Comparison of ENCODE assay signal across 28 cellular contexts in genomic region chr10:75575940-75576339, GRCh38.
"Had no signal": no experiment of that assay in that cellular context is flagged by ENCODE, and none has a peak within 500 bp of the region (broad histone marks: within the 10 kb centered on the region; RNA-seq: fewer than 3 reads in every experiment).

No MANE protein-coding gene starts in this region.

- H3K4me1 Mint-ChIP-seq: naive thymus-derived CD8-positive, alpha-beta T cell; neural crest cell; stimulated activated effector memory CD8-positive, alpha-beta T cell treated with anti-CD3 and anti-CD28 coated beads, Interleukin-12 subunit alpha, Interleukin-12 subunit beta, amount 100 ng/mL, for 72 hours; stimulated activated naive B cell treated with anti-CD40 and anti-IgM and Interleukin-4, amounts not matched to agents 10 μg/mL and 1 μg/mL and 100 μg/mL, for 72 hours had no signal

- ATAC-seq: naive thymus-derived CD8-positive, alpha-beta T cell; natural killer cell treated with Interleukin-12 subunit alpha and Interleukin-12 subunit beta and Interleukin-15 and Interleukin-18, amount 100 ng/mL, for 72 hours; psoas muscle; right cardiac atrium; right lobe of liver; stimulated activated effector memory CD8-positive, alpha-beta T cell treated with anti-CD3 and anti-CD28 coated beads, Interleukin-12 subunit alpha, Interleukin-12 subunit beta, amount 100 ng/mL, for 72 hours; stimulated activated naive B cell treated with anti-CD40 and anti-IgM and Interleukin-4, amounts not matched to agents 10 μg/mL and 1 μg/mL and 100 μg/mL, for 72 hours; upper lobe of right lung had no signal

- H3K27ac Mint-ChIP-seq: naive thymus-derived CD8-positive, alpha-beta T cell; natural killer cell treated with Interleukin-12 subunit alpha and Interleukin-12 subunit beta and Interleukin-15 and Interleukin-18, amount 100 ng/mL, for 72 hours; nephron progenitor cell; progenitor cell of endocrine pancreas; stimulated activated effector memory CD8-positive, alpha-beta T cell treated with anti-CD3 and anti-CD28 coated beads, Interleukin-12 subunit alpha, Interleukin-12 subunit beta, amount 100 ng/mL, for 72 hours; stimulated activated naive B cell treated with anti-CD40 and anti-IgM and Interleukin-4, amounts not matched to agents 10 μg/mL and 1 μg/mL and 100 μg/mL, for 72 hours; stimulated activated naive CD8-positive, alpha-beta T cell treated with anti-CD3 and anti-CD28 coated beads, Interleukin-15, Interleukin-2, amounts not matched to agents 100 ng/mL and 50 ng/mL, for 24 hours; type B pancreatic cell had no signal

- H3K9me3 ChIP-seq: ovary had no signal

- H3K9ac ChIP-seq: parathyroid adenoma had no signal

- H3K27me3 Mint-ChIP-seq: progenitor cell of endocrine pancreas had no signal

- H3K27me3 ChIP-seq: ovary, right lobe of liver, sigmoid colon, stomach, tibial artery, transverse colon, upper lobe of right lung, uterus had no signal

- H3K4me1 ChIP-seq: parathyroid adenoma, psoas muscle, right lobe of liver, sigmoid colon, stomach, tibial artery, transverse colon, upper lobe of right lung, uterus had no signal

- H3K4me3 ChIP-seq: ovary, psoas muscle, right lobe of liver, sigmoid colon, stomach, thoracic aorta, tibial artery, transverse colon, upper lobe of right lung, uterus had no signal

- H3K27ac ChIP-seq: ovary, parathyroid adenoma, psoas muscle, right lobe of liver, sigmoid colon, stomach, thoracic aorta, tibial artery, transverse colon, upper lobe of right lung, uterus had no signal

- H3K4me3 Mint-ChIP-seq: natural killer cell treated with Interleukin-12 subunit alpha and Interleukin-12 subunit beta and Interleukin-15 and Interleukin-18, amount 100 ng/mL, for 72 hours; nephron progenitor cell; neural crest cell; stimulated activated effector memory CD8-positive, alpha-beta T cell treated with anti-CD3 and anti-CD28 coated beads, Interleukin-12 subunit alpha, Interleukin-12 subunit beta, amount 100 ng/mL, for 72 hours; stimulated activated naive B cell treated with anti-CD40 and anti-IgM and Interleukin-4, amounts not matched to agents 10 μg/mL and 1 μg/mL and 100 μg/mL, for 72 hours; stimulated activated naive CD8-positive, alpha-beta T cell treated with anti-CD3 and anti-CD28 coated beads, Interleukin-15, Interleukin-2, amounts not matched to agents 100 ng/mL and 50 ng/mL, for 24 hours; type B pancreatic cell had no signal

- H3K36me3 Mint-ChIP-seq: stimulated activated effector memory CD8-positive, alpha-beta T cell treated with anti-CD3 and anti-CD28 coated beads, Interleukin-12 subunit alpha, Interleukin-12 subunit beta, amount 100 ng/mL, for 72 hours; stimulated activated naive B cell treated with anti-CD40 and anti-IgM and Interleukin-4, amounts not matched to agents 10 μg/mL and 1 μg/mL and 100 μg/mL, for 72 hours had no signal

- H3K36me3 ChIP-seq: ovary, right lobe of liver, sigmoid colon, stomach, thoracic aorta, tibial artery, transverse colon, upper lobe of right lung, uterus had no signal

- H2AFZ ChIP-seq: parathyroid adenoma had no signal

- DNase-seq: naive thymus-derived CD8-positive, alpha-beta T cell; nephron progenitor cell; occipital lobe; ovary; psoas muscle; right cardiac atrium; right lobe of liver; sigmoid colon; small intestine; stimulated activated CD4-positive, alpha-beta T cell treated with anti-CD3 and anti-CD28 coated beads, Interleukin-15, amount 100 ng/mL, for 24 hours; stimulated activated CD4-positive, alpha-beta T cell treated with anti-CD3 and anti-CD28 coated beads, Interleukin-2, amount 100 ng/mL, for 24 hours; stimulated activated CD4-positive, alpha-beta T cell treated with anti-CD3 and anti-CD28 coated beads, Interleukin-2, amount 100 ng/mL, for 48 hours; stimulated activated CD4-positive, alpha-beta T cell treated with anti-CD3 and anti-CD28 coated beads, Interleukin-4, amount 100 ng/mL, for 24 hours; stimulated activated naive B cell treated with anti-CD40 and anti-IgM and Interleukin-4, amounts not matched to agents 10 μg/mL and 1 μg/mL and 100 μg/mL, for 72 hours; stimulated activated naive CD4-positive, alpha-beta T cell treated with Interleukin-2 at 50 U/mL for 16 hours; stomach; tibial artery; transverse colon; upper lobe of right lung; uterus had no signal

- H3K79me2 ChIP-seq: parathyroid adenoma had no signal
